Comparison of ENCODE assay signal across 13 cellular contexts in genomic region chr7:134071355-134072331, GRCh38. TPM values are rescaled to one million over a fixed set of nuclear protein-coding genes. Genes with fewer than 3 reads are reported as not detected.
A peak's percentile ranks its signal among the peaks of the same experiment; 100 is the strongest.
DNase-seq lines count a peak whose midpoint lies in the region; ATAC-seq and FAIRE-seq lines count a peak whose summit lies in the region.
"Had no signal": no experiment of that assay in that cellular context is flagged by ENCODE, and none has a peak within 500 bp of the region (broad histone marks: within the 10 kb centered on the region; RNA-seq: fewer than 3 reads in every experiment).

No MANE protein-coding gene starts in this region.

- POLR2A ChIA-PET in activated CD4-positive, alpha-beta memory T cell treated with anti-CD3 and anti-CD28 coated beads, Interleukin-2, amount 10 ng/mL, durations not matched to agents 7 days and 5 days (lab: Charles Lee): interaction anchor here (0.9 kb wide), 1 partner anchor 280 kb away, joined by 3 read pairs; no protein-coding TSS in a partner anchor

- ATAC-seq in GM18508 (IDR thresholded peaks at IDR 0.05; ENCODE audit: insufficient read depth, unreplicated experiment): peak; percentile 89
- ATAC-seq in GM21360 (IDR thresholded peaks at IDR 0.05; ENCODE audit: unreplicated experiment): peak; percentile 89
- peak; percentile 88 for ATAC-seq in HG02938 (IDR thresholded peaks at IDR 0.05; ENCODE audit: unreplicated experiment)
- ATAC-seq in HG03575 (IDR thresholded peaks at IDR 0.05; ENCODE audit: extremely low read depth, insufficient number of reproducible peaks, low FRiP score, unreplicated experiment): peak; percentile 82
- no peak for ATAC-seq in left lobe of liver
- ATAC-seq: SK-N-SH treated with all-trans-retinoic acid at 6 μM for 48 hours had no signal

- H3K36me3 Mint-ChIP-seq in activated CD4-positive, alpha-beta memory T cell treated with anti-CD3 and anti-CD28 coated beads, Interleukin-2, amount 10 ng/mL, durations not matched to agents 7 days and 5 days (ENCODE audit: low read depth): no peaks in the 10 kb centered on the region

- no peaks in the 10 kb centered on the region for H3K27me3 Mint-ChIP-seq in activated CD4-positive, alpha-beta memory T cell treated with anti-CD3 and anti-CD28 coated beads, Interleukin-2, amount 10 ng/mL, durations not matched to agents 7 days and 5 days
- H3K27me3 Mint-ChIP-seq: activated naive CD8-positive, alpha-beta T cell had no signal

- no peak for DNase-seq in occipital lobe (lab: John Stamatoyannopoulos, UW)
- no peak for DNase-seq in left lobe of liver (ENCODE audit: low spot score)
- no peak for DNase-seq in activated CD4-positive, alpha-beta memory T cell treated with anti-CD3 and anti-CD28 coated beads, Interleukin-2, amount 10 ng/mL, durations not matched to agents 7 days and 5 days
- no peak for DNase-seq in GM19239 (ENCODE audit: insufficient read length, low spot score)
- DNase-seq: activated CD4-positive, alpha-beta T cell treated with anti-CD3 and anti-CD28 coated beads, Interleukin-2, amount 50 U/mL, for 1 hour; islet precursor cell; NCI-H774 had no signal

- H3K4me1 Mint-ChIP-seq in activated CD4-positive, alpha-beta memory T cell treated with anti-CD3 and anti-CD28 coated beads, Interleukin-2, amount 10 ng/mL, durations not matched to agents 7 days and 5 days: no peaks in the 10 kb centered on the region

- H3K4me3 Mint-ChIP-seq in activated CD4-positive, alpha-beta memory T cell treated with anti-CD3 and anti-CD28 coated beads, Interleukin-2, amount 10 ng/mL, durations not matched to agents 7 days and 5 days: no peak overlapping the region
- H3K4me3 Mint-ChIP-seq: activated naive CD8-positive, alpha-beta T cell had no signal

- FAIRE-seq in GM19239 (lab: Jason Lieb, UNC): no peak

- peaks cover 2% of the 10 kb centered on the region for H3K9me3 Mint-ChIP-seq in activated CD4-positive, alpha-beta memory T cell treated with anti-CD3 and anti-CD28 coated beads, Interleukin-2, amount 10 ng/mL, durations not matched to agents 7 days and 5 days

- H3K27ac Mint-ChIP-seq in activated CD4-positive, alpha-beta memory T cell treated with anti-CD3 and anti-CD28 coated beads, Interleukin-2, amount 10 ng/mL, durations not matched to agents 7 days and 5 days: no peak overlapping the region
- H3K27ac Mint-ChIP-seq: activated naive CD8-positive, alpha-beta T cell had no signal

- CTCF ChIA-PET in activated CD4-positive, alpha-beta memory T cell treated with anti-CD3 and anti-CD28 coated beads, Interleukin-2, amount 10 ng/mL, durations not matched to agents 7 days and 5 days (lab: Charles Lee): no interaction called here

RNA-seq across cellular contexts. Expression of gene LRGUK, which starts 55.5 kb away (rescaled TPM):
- total RNA-seq in occipital lobe (17.6 TPM), left lobe of liver (0.15 TPM)
- under 1 TPM in 1 of 2 experiments, not detected in 1; 0.15 TPM for total RNA-seq in activated CD4-positive, alpha-beta memory T cell treated with anti-CD3 and anti-CD28 coated beads, Interleukin-2, amount 10 ng/mL, durations not matched to agents 7 days and 5 days

Comparison
In these comparisons a context has a peak if more than half of its experiments do, and no peak if none do; other contexts are left out.
1. RNA of gene LRGUK, which starts 55.5 kb away (total RNA-seq): 17.6 TPM in occipital lobe (single experiment); 0.15 TPM in left lobe of liver (single experiment) and 0.15 TPM in activated CD4-positive, alpha-beta memory T cell treated with anti-CD3 and anti-CD28 coated beads, Interleukin-2, amount 10 ng/mL, durations not matched to agents 7 days and 5 days; every median in the first group is over 10 times any median in the second.